In genomic region chr12:68374315-68374982, GRCh38 we compare ENCODE assay signal across 8 cellular contexts.
DNase-seq lines count a peak whose midpoint lies in the region; ATAC-seq and TF ChIP-seq lines count a peak whose summit lies in the region.

No MANE protein-coding gene starts in this region.

- CTCF ChIA-PET in RWPE1 (lab: Yijun Ruan, JAX): interaction anchor here (1.4 kb wide), 1 partner anchor 16 kb away, joined by 3 read pairs; no protein-coding TSS in a partner anchor

- no peak for TF ChIP-seq CTCF in RWPE1 (conservative IDR thresholded peaks at IDR 0.05; ENCODE audit: low read depth)

- peak; percentile 14 for DNase-seq in RWPE1 (ENCODE audit: low spot score)
- DNase-seq in ecto neural progenitor cell (ENCODE audit: low spot score): peak; percentile 43
- peak; percentile 73 for DNase-seq in stimulated activated naive CD4-positive, alpha-beta T cell treated with Interleukin-2 at 50 U/mL for 16 hours (lab: John Stamatoyannopoulos, UW)
- DNase-seq in HuH-7.5 (ENCODE audit: low spot score): no peak
- DNase-seq in epidermal melanocyte (ENCODE audit: insufficient read length, low spot score): no peak
- DNase-seq in iPS-NIHi11 (ENCODE audit: low spot score): no peak

- POLR2A ChIA-PET in RWPE1 (lab: Yijun Ruan, JAX; ENCODE audit: low non-redundant PET): no interaction called here

- peak; percentile 92 for ATAC-seq in GM18861 (IDR thresholded peaks at IDR 0.05; ENCODE audit: unreplicated experiment)
- peak; percentile 94 for ATAC-seq in HG02870 (IDR thresholded peaks at IDR 0.05; ENCODE audit: unreplicated experiment)

- no peak overlapping the region for H3K27ac ChIP-seq in RWPE1

Comparison
In these comparisons a context has a peak if more than half of its experiments do, and no peak if none do; other contexts are left out.
1. DNase-seq: peak in RWPE1 (single experiment), ecto neural progenitor cell (single experiment) and stimulated activated naive CD4-positive, alpha-beta T cell treated with Interleukin-2 at 50 U/mL for 16 hours (single experiment); none in HuH-7.5 (single experiment), epidermal melanocyte (single experiment) and iPS-NIHi11 (single experiment).